8 cellular contexts compared by ENCODE assay signal in the genomic region with DNA sequence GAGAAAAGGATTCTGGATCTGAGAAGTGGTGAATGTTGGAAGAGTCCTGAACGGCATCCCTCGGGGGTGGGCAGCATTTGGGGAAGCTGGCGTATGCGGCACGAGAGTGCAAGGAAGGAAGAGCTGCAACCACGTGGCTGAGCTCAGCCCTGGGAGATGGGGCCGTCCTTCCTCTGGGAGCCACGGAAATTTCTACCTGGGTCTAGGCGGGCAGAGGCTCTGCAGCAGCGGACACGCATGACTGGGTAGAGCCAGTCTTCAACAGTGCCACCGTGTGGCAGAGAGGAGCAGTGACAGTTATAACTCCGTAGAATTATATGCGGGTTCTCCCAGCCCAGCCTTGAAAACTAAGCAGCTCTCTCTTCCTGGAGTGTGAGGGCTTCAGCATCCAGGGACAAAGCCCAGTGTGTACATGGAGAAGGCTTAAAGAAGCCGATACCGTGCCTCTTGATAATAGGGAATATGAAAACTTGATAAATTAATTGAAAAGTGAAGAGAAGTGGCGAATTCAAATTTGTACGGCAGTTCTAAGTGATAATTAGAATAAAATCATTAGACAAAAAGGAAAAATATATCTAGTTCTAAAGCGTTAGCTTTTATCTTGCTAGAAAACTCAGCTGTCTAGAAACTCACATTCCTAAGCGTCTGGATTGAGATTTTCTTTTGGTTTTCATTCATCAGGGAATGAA.
DNase-seq lines count a peak whose midpoint lies in the region; ATAC-seq and TF ChIP-seq lines count a peak whose summit lies in the region.

No MANE protein-coding gene starts in this region.

- DNase-seq in D341Med (ENCODE audit: low spot score) (peak; percentile 82), HuH-7.5 (ENCODE audit: low spot score) (peak; percentile 54), OCI-M1 (lab: John Stamatoyannopoulos, UW) (peak; percentile 68), foreskin melanocyte (peak; percentile 57), type B pancreatic cell (ENCODE audit: extremely low spot score, unreplicated experiment) (peak; percentile 75)
- peak; percentile 46 to 58 for DNase-seq in activated T-cell treated with anti-CD3 and anti-CD28 coated beads, Interleukin-2, amount 50 U/mL, for 48 hours

- ATAC-seq in GM21390 (IDR thresholded peaks at IDR 0.05; ENCODE audit: unreplicated experiment): peak; percentile 88

- H3K36me3 Mint-ChIP-seq in type B pancreatic cell: no peaks in the 10 kb centered on the region

- H3K9me3 ChIP-seq in neutrophil: no peaks in the 10 kb centered on the region

- H3K36me3 ChIP-seq in neutrophil: no peaks in the 10 kb centered on the region

- H3K4me1 Mint-ChIP-seq in type B pancreatic cell (ENCODE audit: unreplicated experiment): peaks cover 3% of the 10 kb centered on the region

- peaks cover 17% of the 10 kb centered on the region for H3K27me3 Mint-ChIP-seq in type B pancreatic cell

- peaks cover 2% of the 10 kb centered on the region for H3K9me3 Mint-ChIP-seq in type B pancreatic cell

- TF ChIP-seq CTCF in neutrophil (IDR thresholded peaks at IDR 0.05) (peak; percentile 33), type B pancreatic cell (conservative IDR thresholded peaks at IDR 0.05) (peak; percentile 91)

- no peak overlapping the region for H3K4me3 ChIP-seq in neutrophil (ENCODE audit: low read depth in 1 of 2, low read length in 1 of 2)

- peaks cover 49% of the 10 kb centered on the region for H3K27me3 ChIP-seq in neutrophil

- H3K4me3 Mint-ChIP-seq in type B pancreatic cell: peak overlapping the region; percentile 29

- peak overlapping the region; percentile 53 for H3K27ac Mint-ChIP-seq in type B pancreatic cell

- H3K27ac ChIP-seq in neutrophil: no peak overlapping the region

- H3K4me1 ChIP-seq in neutrophil (ENCODE audit: control insufficient read depth in 1 of 2, insufficient read depth in 1 of 2, low read depth in 1 of 2, low read length in 1 of 2): no peaks in the 10 kb centered on the region
